ENCODE assay signal across 18 cellular contexts in genomic region chr2:110851531-110851930, GRCh38.
A peak's percentile ranks its signal among the peaks of the same experiment; 100 is the strongest.
DNase-seq lines count a peak whose midpoint lies in the region; ATAC-seq and TF ChIP-seq lines count a peak whose summit lies in the region.
"Had no signal": no experiment of that assay in that cellular context is flagged by ENCODE, and none has a peak within 500 bp of the region (broad histone marks: within the 10 kb centered on the region; RNA-seq: fewer than 3 reads in every experiment).

No MANE protein-coding gene starts in this region.

- no peaks in the 10 kb centered on the region for H3K27me3 ChIP-seq in naive thymus-derived CD4-positive, alpha-beta T cell (ENCODE audit: control insufficient read depth in 2 of 2, insufficient read depth in 2 of 2, low read length in 2 of 2)

- peaks cover 9% of the 10 kb centered on the region for H3K27me3 Mint-ChIP-seq in activated naive CD8-positive, alpha-beta T cell treated with anti-CD3 and anti-CD28 coated beads, Interleukin-2, amount 10 ng/mL, durations not matched to agents 7 days and 5 days
- H3K27me3 Mint-ChIP-seq in activated naive CD8-positive, alpha-beta T cell treated with anti-CD3 and anti-CD28 coated beads, Interleukin-2, amount 50 U/mL, for 24 hours = peaks cover 27% of the 10 kb centered on the region
- H3K27me3 Mint-ChIP-seq in activated CD8-positive, alpha-beta T cell treated with anti-CD3 and anti-CD28 coated beads, Interleukin-2, amount 10 ng/mL, durations not matched to agents 7 days and 5 days (ENCODE audit: low read depth) = peaks cover 7% of the 10 kb centered on the region
- H3K27me3 Mint-ChIP-seq in nephron progenitor cell (ENCODE audit: low read depth, poor library complexity) = peaks cover 11% of the 10 kb centered on the region
- peaks cover 0 to 34% (median 0%) of the 10 kb centered on the region in 5 donors for H3K27me3 Mint-ChIP-seq in naive thymus-derived CD4-positive, alpha-beta T cell

- peaks cover 50% of the 10 kb centered on the region for H3K4me1 Mint-ChIP-seq in activated naive CD8-positive, alpha-beta T cell treated with anti-CD3 and anti-CD28 coated beads, Interleukin-2, amount 10 ng/mL, durations not matched to agents 7 days and 5 days
- peaks cover 89% of the 10 kb centered on the region for H3K4me1 Mint-ChIP-seq in activated naive CD8-positive, alpha-beta T cell treated with anti-CD3 and anti-CD28 coated beads, Interleukin-2, amount 50 U/mL, for 24 hours
- H3K4me1 Mint-ChIP-seq in activated CD8-positive, alpha-beta T cell treated with anti-CD3 and anti-CD28 coated beads, Interleukin-2, amount 10 ng/mL, durations not matched to agents 7 days and 5 days (ENCODE audit: low read depth) = peaks cover 69% of the 10 kb centered on the region
- H3K4me1 Mint-ChIP-seq in nephron progenitor cell = peaks cover 20% of the 10 kb centered on the region
- H3K4me1 Mint-ChIP-seq in naive thymus-derived CD4-positive, alpha-beta T cell = peaks cover 41 to 82% (median 55%) of the 10 kb centered on the region in 7 donors

- no peaks in the 10 kb centered on the region for H3K36me3 ChIP-seq in naive thymus-derived CD4-positive, alpha-beta T cell (ENCODE audit: control insufficient read depth in 2 of 3, insufficient read depth in 3 of 3, low read length in 3 of 3)
- H3K36me3 ChIP-seq: SJSA1 had no signal

- H3K36me3 Mint-ChIP-seq in activated naive CD8-positive, alpha-beta T cell treated with anti-CD3 and anti-CD28 coated beads, Interleukin-2, amount 10 ng/mL, durations not matched to agents 7 days and 5 days = peaks cover 2% of the 10 kb centered on the region
- H3K36me3 Mint-ChIP-seq in activated naive CD8-positive, alpha-beta T cell treated with anti-CD3 and anti-CD28 coated beads, Interleukin-2, amount 50 U/mL, for 24 hours (ENCODE audit: low read depth) = no peaks in the 10 kb centered on the region
- no peaks in the 10 kb centered on the region for H3K36me3 Mint-ChIP-seq in activated CD8-positive, alpha-beta T cell treated with anti-CD3 and anti-CD28 coated beads, Interleukin-2, amount 10 ng/mL, durations not matched to agents 7 days and 5 days (ENCODE audit: low read depth)
- no peaks in the 10 kb centered on the region for H3K36me3 Mint-ChIP-seq in nephron progenitor cell (ENCODE audit: low read depth)
- H3K36me3 Mint-ChIP-seq in naive thymus-derived CD4-positive, alpha-beta T cell = peaks cover 0 to 2% (median 0%) of the 10 kb centered on the region in 5 donors

- POLR2A ChIA-PET in activated naive CD8-positive, alpha-beta T cell treated with anti-CD3 and anti-CD28 coated beads, Interleukin-2, amount 10 ng/mL, durations not matched to agents 7 days and 5 days (lab: Charles Lee) = interaction anchor here (1.0 kb wide), 1 partner anchor 9 kb away, joined by 3 read pairs; no protein-coding TSS in a partner anchor
- POLR2A ChIA-PET in activated CD8-positive, alpha-beta T cell treated with anti-CD3 and anti-CD28 coated beads, Interleukin-2, amount 10 ng/mL, durations not matched to agents 7 days and 5 days (lab: Charles Lee) = no interaction called here
- POLR2A ChIA-PET in naive thymus-derived CD4-positive, alpha-beta T cell (lab: Charles Lee) = no interaction called here

- peaks cover 37 to 52% of the 10 kb centered on the region in 2 donors for H3K4me1 ChIP-seq in naive thymus-derived CD4-positive, alpha-beta T cell (ENCODE audit: control insufficient read depth in 2 of 2, insufficient read depth in 2 of 2, low read length in 2 of 2)
- H3K4me1 ChIP-seq: A549, SJSA1 had no signal

- no peak for DNase-seq in activated naive CD8-positive, alpha-beta T cell treated with anti-CD3 and anti-CD28 coated beads, Interleukin-2, amount 10 ng/mL, durations not matched to agents 7 days and 5 days
- no peak for DNase-seq in activated naive CD8-positive, alpha-beta T cell treated with anti-CD3 and anti-CD28 coated beads, Interleukin-2, amount 50 U/mL, for 24 hours
- no peak for DNase-seq in activated CD8-positive, alpha-beta T cell treated with anti-CD3 and anti-CD28 coated beads, Interleukin-2, amount 10 ng/mL, durations not matched to agents 7 days and 5 days
- DNase-seq in nephron progenitor cell = no peak
- DNase-seq in NCI-H748 (lab: John Stamatoyannopoulos, UW; ENCODE audit: unreplicated experiment) = no peak
- no peak for DNase-seq in naive thymus-derived CD4-positive, alpha-beta T cell
- DNase-seq in cardiac septum (ENCODE audit: low spot score) = no peak
- DNase-seq: Calu3, DMS79, GM23248, NCI-H1092, NCI-H524 had no signal

- H3K27ac Mint-ChIP-seq in activated naive CD8-positive, alpha-beta T cell treated with anti-CD3 and anti-CD28 coated beads, Interleukin-2, amount 10 ng/mL, durations not matched to agents 7 days and 5 days = peak overlapping the region; percentile 58
- no peak overlapping the region for H3K27ac Mint-ChIP-seq in activated naive CD8-positive, alpha-beta T cell treated with anti-CD3 and anti-CD28 coated beads, Interleukin-2, amount 50 U/mL, for 24 hours
- peak overlapping the region; percentile 51 for H3K27ac Mint-ChIP-seq in activated CD8-positive, alpha-beta T cell treated with anti-CD3 and anti-CD28 coated beads, Interleukin-2, amount 10 ng/mL, durations not matched to agents 7 days and 5 days
- peak overlapping the region; percentile 70 for H3K27ac Mint-ChIP-seq in nephron progenitor cell
- peak overlapping the region in 1 of 9 donors; percentile 40 for H3K27ac Mint-ChIP-seq in naive thymus-derived CD4-positive, alpha-beta T cell

- no peak overlapping the region for H3K4me3 Mint-ChIP-seq in activated naive CD8-positive, alpha-beta T cell treated with anti-CD3 and anti-CD28 coated beads, Interleukin-2, amount 10 ng/mL, durations not matched to agents 7 days and 5 days
- no peak overlapping the region for H3K4me3 Mint-ChIP-seq in activated naive CD8-positive, alpha-beta T cell treated with anti-CD3 and anti-CD28 coated beads, Interleukin-2, amount 50 U/mL, for 24 hours
- H3K4me3 Mint-ChIP-seq in activated CD8-positive, alpha-beta T cell treated with anti-CD3 and anti-CD28 coated beads, Interleukin-2, amount 10 ng/mL, durations not matched to agents 7 days and 5 days = no peak overlapping the region
- no peak overlapping the region for H3K4me3 Mint-ChIP-seq in nephron progenitor cell
- no peak overlapping the region for H3K4me3 Mint-ChIP-seq in naive thymus-derived CD4-positive, alpha-beta T cell

- ATAC-seq in activated naive CD8-positive, alpha-beta T cell treated with anti-CD3 and anti-CD28 coated beads, Interleukin-2, amount 10 ng/mL, durations not matched to agents 7 days and 5 days (ENCODE audit: low read depth) = no peak
- ATAC-seq in activated naive CD8-positive, alpha-beta T cell treated with anti-CD3 and anti-CD28 coated beads, Interleukin-2, amount 50 U/mL, for 24 hours = no peak
- no peak for ATAC-seq in activated CD8-positive, alpha-beta T cell treated with anti-CD3 and anti-CD28 coated beads, Interleukin-2, amount 10 ng/mL, durations not matched to agents 7 days and 5 days
- no peak for ATAC-seq in GM21526 (IDR thresholded peaks at IDR 0.05; ENCODE audit: low FRiP score, unreplicated experiment)
- ATAC-seq in naive thymus-derived CD4-positive, alpha-beta T cell = no peak
- ATAC-seq: A549, HCT116, K562 had no signal

- intact Hi-C loops in naive thymus-derived CD4-positive, alpha-beta T cell (cut with micrococcal nuclease) = no loop called here
- intact Hi-C loops in cardiac septum (cut with DNase I) = no loop called here

- H3K4me3 ChIP-seq in naive thymus-derived CD4-positive, alpha-beta T cell (ENCODE audit: low read length) = no peak overlapping the region
- H3K4me3 ChIP-seq: A549, GM23248, K562, SJSA1 had no signal

- H3K9me3 Mint-ChIP-seq in activated naive CD8-positive, alpha-beta T cell treated with anti-CD3 and anti-CD28 coated beads, Interleukin-2, amount 10 ng/mL, durations not matched to agents 7 days and 5 days = no peaks in the 10 kb centered on the region
- no peaks in the 10 kb centered on the region for H3K9me3 Mint-ChIP-seq in activated naive CD8-positive, alpha-beta T cell treated with anti-CD3 and anti-CD28 coated beads, Interleukin-2, amount 50 U/mL, for 24 hours
- no peaks in the 10 kb centered on the region for H3K9me3 Mint-ChIP-seq in activated CD8-positive, alpha-beta T cell treated with anti-CD3 and anti-CD28 coated beads, Interleukin-2, amount 10 ng/mL, durations not matched to agents 7 days and 5 days (ENCODE audit: insufficient read depth)
- no peaks in the 10 kb centered on the region for H3K9me3 Mint-ChIP-seq in nephron progenitor cell
- peaks cover 0 to 4% (median 0%) of the 10 kb centered on the region in 11 donors for H3K9me3 Mint-ChIP-seq in naive thymus-derived CD4-positive, alpha-beta T cell

- no peaks in the 10 kb centered on the region for H3K9me3 ChIP-seq in naive thymus-derived CD4-positive, alpha-beta T cell (ENCODE audit: control insufficient read depth in 2 of 3, low read length in 3 of 3)
- H3K9me3 ChIP-seq: SJSA1 had no signal

- no peak for TF ChIP-seq CTCF in nephron progenitor cell (IDR thresholded peaks at IDR 0.05)

- no peak overlapping the region for H3K27ac ChIP-seq in naive thymus-derived CD4-positive, alpha-beta T cell (ENCODE audit: low read depth, low read length)
- H3K27ac ChIP-seq: A549, C4-2B, GM23248, SJSA1 had no signal

- CTCF ChIA-PET in activated CD8-positive, alpha-beta T cell treated with anti-CD3 and anti-CD28 coated beads, Interleukin-2, amount 10 ng/mL, durations not matched to agents 7 days and 5 days (lab: Charles Lee) = interaction anchor here (1.1 to 4.4 kb wide), 4 partner anchors 9 to 39 kb away, joined by 3 to 26 read pairs (median 8); no protein-coding TSS in a partner anchor
- CTCF ChIA-PET in naive thymus-derived CD4-positive, alpha-beta T cell (lab: Charles Lee) = no interaction called here
